Comparison of ENCODE assay signal across 1 cellular context in the genomic region with DNA sequence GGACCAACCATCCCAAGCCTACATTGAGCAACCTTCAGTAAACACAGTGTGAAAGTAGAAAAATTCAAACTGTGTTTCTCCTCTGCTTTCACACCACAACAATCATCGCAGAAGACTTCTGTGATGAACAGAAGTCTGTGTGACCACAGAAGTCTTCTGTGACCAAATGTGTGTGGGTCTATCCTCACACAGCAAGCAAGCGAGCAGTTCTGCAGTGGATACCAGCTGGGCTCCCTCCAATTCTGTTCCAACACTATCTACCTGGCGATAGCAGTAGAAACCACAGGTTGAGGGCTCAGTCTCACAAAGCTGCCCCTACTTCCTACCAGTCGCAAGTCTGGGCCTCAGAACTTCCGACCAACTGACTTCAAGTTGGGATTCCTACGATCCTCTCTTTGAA.
TF ChIP-seq lines count a peak whose summit lies in the region.

No MANE protein-coding gene starts in this region.

TF ChIP-seq in H1, 55 proteins besides CTCF, POLR2A, EP300 and RAD21:
- TF ChIP-seq NANOG (IDR thresholded peaks at IDR 0.05; ENCODE audit: insufficient read depth, low read depth, low read length, poor library complexity, severe bottlenecking) (no peak), SP2 (IDR thresholded peaks at IDR 0.05; ENCODE audit: low read length) (no peak), TCF12 (IDR thresholded peaks at IDR 0.05; ENCODE audit: low read depth, low read length) (no peak), KDM1A (IDR thresholded peaks at IDR 0.05; ENCODE audit: borderline replicate concordance, low read length) (no peak)
